13 cellular contexts compared by ENCODE assay signal in genomic region chr4:82450966-82451755, GRCh38.
"Had no signal": no experiment of that assay in that cellular context is flagged by ENCODE, and none has a peak within 500 bp of the region (broad histone marks: within the 10 kb centered on the region; RNA-seq: fewer than 3 reads in every experiment).

No MANE protein-coding gene starts in this region.

- H3K4me3 ChIP-seq: esophagus squamous epithelium, heart right ventricle, SJCRH30, spleen, suprapubic skin had no signal

- H3K27me3 ChIP-seq: brain microvascular endothelial cell, esophagus squamous epithelium, heart right ventricle, SJCRH30, spleen, suprapubic skin had no signal

- H3K27ac ChIP-seq: brain microvascular endothelial cell, esophagus squamous epithelium, heart right ventricle, SJCRH30, spleen, suprapubic skin had no signal

- ATAC-seq: heart right ventricle; natural killer cell; right cardiac atrium; stimulated activated naive B cell treated with anti-CD40 and anti-IgM and Interleukin-4, amounts not matched to agents 10 μg/mL and 1 μg/mL and 100 μg/mL, for 72 hours had no signal

- H3K27ac Mint-ChIP-seq: stimulated activated naive B cell treated with anti-CD40 and anti-IgM and Interleukin-4, amounts not matched to agents 10 μg/mL and 1 μg/mL and 100 μg/mL, for 72 hours had no signal

- DNase-seq: activated CD4-positive, CD25-positive, alpha-beta regulatory T cell; brain microvascular endothelial cell; dermis blood vessel endothelial cell; esophagus squamous epithelium; heart right ventricle; natural killer cell; right cardiac atrium; SJCRH30; spleen; stimulated activated CD4-positive, alpha-beta T cell treated with anti-CD3 and anti-CD28 coated beads, Interleukin-1b, Interleukin-23, amount 100 ng/mL, for 48 hours; stimulated activated naive B cell treated with anti-CD40 and anti-IgM and Interleukin-4, amounts not matched to agents 10 μg/mL and 1 μg/mL and 100 μg/mL, for 72 hours had no signal

- H3K36me3 Mint-ChIP-seq: natural killer cell had no signal

- H3K27me3 Mint-ChIP-seq: activated naive CD4-positive, alpha-beta T cell treated with anti-CD3 and anti-CD28 coated beads, Interleukin-2, amount 50 U/mL, for 24 hours; stimulated activated naive B cell treated with anti-CD40 and anti-IgM and Interleukin-4, amounts not matched to agents 10 μg/mL and 1 μg/mL and 100 μg/mL, for 72 hours had no signal

- H3K4me1 ChIP-seq: heart right ventricle, SJCRH30 had no signal

- H3K9me3 Mint-ChIP-seq: activated naive CD4-positive, alpha-beta T cell treated with anti-CD3 and anti-CD28 coated beads, Interleukin-2, amount 50 U/mL, for 24 hours; natural killer cell; stimulated activated naive B cell treated with anti-CD40 and anti-IgM and Interleukin-4, amounts not matched to agents 10 μg/mL and 1 μg/mL and 100 μg/mL, for 72 hours had no signal

- H3K4me3 Mint-ChIP-seq: activated naive CD4-positive, alpha-beta T cell treated with anti-CD3 and anti-CD28 coated beads, Interleukin-2, amount 50 U/mL, for 24 hours; natural killer cell; stimulated activated naive B cell treated with anti-CD40 and anti-IgM and Interleukin-4, amounts not matched to agents 10 μg/mL and 1 μg/mL and 100 μg/mL, for 72 hours had no signal

- H3K9me3 ChIP-seq: esophagus squamous epithelium, heart right ventricle, SJCRH30, spleen, suprapubic skin had no signal
